In genomic region chr10:132493246-132493755, GRCh38 we compare ENCODE assay signal across 26 cellular contexts. TPM values are rescaled to one million over a fixed set of nuclear protein-coding genes. Genes with fewer than 3 reads are reported as not detected.
A peak's percentile ranks its signal among the peaks of the same experiment; 100 is the strongest.
DNase-seq lines count a peak whose midpoint lies in the region; ATAC-seq lines count a peak whose summit lies in the region.
"Had no signal": no experiment of that assay in that cellular context is flagged by ENCODE, and none has a peak within 500 bp of the region (broad histone marks: within the 10 kb centered on the region; RNA-seq: fewer than 3 reads in every experiment).

No MANE protein-coding gene starts in this region.

- no peak overlapping the region for H2AK5ac ChIP-seq in trophoblast cell (ENCODE audit: low read length)

- no CpG with 5 or more reads among the region's 8 CpGs for WGBS in trophoblast cell (ENCODE audit: extremely low coverage, insufficient coverage, insufficient read length)

- H3K14ac ChIP-seq in trophoblast cell (ENCODE audit: low read length) = no peak overlapping the region

- no peak overlapping the region for H2BK12ac ChIP-seq in trophoblast cell (ENCODE audit: low read length)

- DNase-seq in Right ventricle myocardium superior = peak; percentile 36
- no peak for DNase-seq in left cardiac atrium
- peak; percentile 24 to 28 for DNase-seq in left colon
- peak; percentile 85 for DNase-seq in putamen (ENCODE audit: low spot score)
- DNase-seq in stimulated activated CD4-positive, alpha-beta T cell treated with anti-CD3 and anti-CD28 coated beads, Interleukin-2, amount 100 ng/mL, for 24 hours = no peak
- DNase-seq in trophoblast cell = no peak
- no peak for DNase-seq in NCI-H1105 (lab: John Stamatoyannopoulos, UW)
- DNase-seq in substantia nigra (lab: John Stamatoyannopoulos, UW) = no peak
- DNase-seq: activated CD4-positive, alpha-beta T cell treated with anti-CD3 and anti-CD28 coated beads, Interleukin-2, amount 50 U/mL, for 1 hour; activated CD8-positive, alpha-beta memory T cell treated with anti-CD3 and anti-CD28 coated beads, Interleukin-2, amount 10 ng/mL, durations not matched to agents 7 days and 5 days; CD8-positive, alpha-beta T cell; central memory CD4-positive, alpha-beta T cell; DMS 273 treated with DMSO at 0.1 percent for 48 hours; HCEC 1CT; immature natural killer cell; NCI-H1048; NCI-H1930; NCI-H69; stimulated activated CD4-positive, alpha-beta T cell treated with anti-CD3 and anti-CD28 coated beads, Interleukin-4, amount 100 ng/mL, for 1 hour had no signal

- H3K4ac ChIP-seq in trophoblast cell (ENCODE audit: low read depth, low read length) = no peak overlapping the region

- no peaks in the 10 kb centered on the region for H3K4me1 ChIP-seq in trophoblast cell (ENCODE audit: control insufficient read depth in 1 of 2, insufficient read depth in 2 of 2, low read length in 2 of 2)

- H3K79me2 ChIP-seq in trophoblast cell (ENCODE audit: control insufficient read depth, insufficient read depth, low read length, poor library complexity) = no peaks in the 10 kb centered on the region
- H3K79me2 ChIP-seq: hepatocyte had no signal

- no peak overlapping the region for H3K27ac ChIP-seq in trophoblast cell (ENCODE audit: low read depth, low read length)
- H3K27ac ChIP-seq in substantia nigra (ENCODE audit: low read depth, low read length, poor library complexity, severe bottlenecking) = no peak overlapping the region
- H3K27ac ChIP-seq: A549, epithelial cell of prostate, RWPE1 had no signal

- H2BK120ac ChIP-seq in trophoblast cell (ENCODE audit: insufficient read depth, low read length, poor library complexity) = no peak overlapping the region

- H3K18ac ChIP-seq in trophoblast cell (ENCODE audit: low read length) = no peak overlapping the region

- H3K27me3 ChIP-seq in trophoblast cell (ENCODE audit: insufficient read depth, low read length) = no peaks in the 10 kb centered on the region
- H3K27me3 ChIP-seq: hepatocyte had no signal

- no peak overlapping the region for H4K8ac ChIP-seq in trophoblast cell (ENCODE audit: low read depth, low read length)

- ATAC-seq in Right ventricle myocardium superior (ENCODE audit: poor library complexity) (no peak), left cardiac atrium (no peak), left colon (peak; percentile 66)
- ATAC-seq: A549; activated CD8-positive, alpha-beta memory T cell treated with anti-CD3 and anti-CD28 coated beads, Interleukin-2, amount 10 ng/mL, durations not matched to agents 7 days and 5 days; activated naive CD4-positive, alpha-beta T cell treated with anti-CD3 and anti-CD28 coated beads, Interleukin-2, amount 50 U/mL, for 72 hours; CD8-positive, alpha-beta T cell; SK-N-SH treated with all-trans-retinoic acid at 6 μM for 48 hours had no signal

- no peak overlapping the region for H3K4me2 ChIP-seq in trophoblast cell (ENCODE audit: low read length)
- H3K4me2 ChIP-seq: A549, hepatocyte had no signal

- H3K9me3 ChIP-seq in trophoblast cell (ENCODE audit: insufficient read depth, low read depth, low read length) = peaks cover 11% of the 10 kb centered on the region
- H3K9me3 ChIP-seq: A549 had no signal

- H3K36me3 ChIP-seq in trophoblast cell (ENCODE audit: control insufficient read depth in 1 of 2, insufficient read depth in 2 of 2, low read length in 2 of 2) = no peaks in the 10 kb centered on the region

- no peak overlapping the region for H2BK5ac ChIP-seq in trophoblast cell (ENCODE audit: low read depth, low read length, poor library complexity)

- no peak overlapping the region for H2AFZ ChIP-seq in trophoblast cell (ENCODE audit: insufficient read depth, low read length, poor library complexity)
- H2AFZ ChIP-seq: hepatocyte had no signal

- intact Hi-C loops in Right ventricle myocardium superior (cut with DNase I) = no loop called here
- intact Hi-C loops in left cardiac atrium (cut with DNase I) = no loop called here
- intact Hi-C loops in left colon (cut with DNase I, micrococcal nuclease) = no loop called here

- no peak overlapping the region for H3K23ac ChIP-seq in trophoblast cell (ENCODE audit: low read length)

- H3K4me3 ChIP-seq in trophoblast cell (ENCODE audit: low read depth, low read length) = no peak overlapping the region
- H3K4me3 ChIP-seq: A549, hepatocyte, lung had no signal

- H3K9ac ChIP-seq in trophoblast cell (ENCODE audit: low read length) = no peak overlapping the region

- H4K91ac ChIP-seq in trophoblast cell (ENCODE audit: low read depth, low read length) = no peak overlapping the region

- H3K79me1 ChIP-seq in trophoblast cell (ENCODE audit: low read length) = no peaks in the 10 kb centered on the region

- H4K12ac ChIP-seq in trophoblast cell (ENCODE audit: low read depth, low read length) = no peak overlapping the region

RNA-seq across cellular contexts. Expression of gene INPP5A, which starts 44.3 kb away (rescaled TPM):
- total RNA-seq in Right ventricle myocardium superior (99.1 TPM), left cardiac atrium (10 to 100 TPM; 74.4 to 95.3 TPM), left colon (10 to 100 TPM; 35.6 to 42.2 TPM)
- polyA plus RNA-seq in trophoblast cell (2013) = 25.7 and 25.9 TPM in 2 replicates

Comparison
In these comparisons a context has a peak if more than half of its experiments do, and no peak if none do; other contexts are left out.
1. DNase-seq: peak in Right ventricle myocardium superior (single experiment), left colon (2 of 2) and putamen (single experiment); none in left cardiac atrium (single experiment), stimulated activated CD4-positive, alpha-beta T cell treated with anti-CD3 and anti-CD28 coated beads, Interleukin-2, amount 100 ng/mL, for 24 hours (0 of 2), trophoblast cell (0 of 2), NCI-H1105 (single experiment) and substantia nigra (0 of 49).